ENCODE assay signal across 28 cellular contexts in the genomic region with DNA sequence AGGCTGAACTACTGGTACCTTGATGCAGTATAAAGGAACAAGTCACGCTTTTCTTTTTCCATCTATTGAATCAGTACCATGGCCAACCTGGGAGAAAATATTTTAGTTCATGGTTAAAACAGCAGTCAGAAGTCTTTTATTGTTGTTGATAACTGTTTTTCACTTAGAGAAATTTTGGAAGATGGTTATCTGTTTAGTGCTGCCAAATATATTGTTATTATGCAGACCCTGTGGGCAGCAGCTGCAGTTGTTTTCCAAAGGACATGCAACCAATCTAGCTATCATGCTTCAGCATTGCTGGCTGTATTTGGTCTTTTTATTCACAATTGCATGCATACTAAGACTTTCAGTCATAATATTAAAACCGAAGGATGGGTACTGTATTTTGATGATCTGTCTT.
"Had no signal": no experiment of that assay in that cellular context is flagged by ENCODE, and none has a peak within 500 bp of the region (broad histone marks: within the 10 kb centered on the region; RNA-seq: fewer than 3 reads in every experiment).

No MANE protein-coding gene starts in this region.

- H3K27me3 Mint-ChIP-seq: stimulated activated memory B cell treated with anti-CD40 and anti-IgM and Interleukin-4, amounts not matched to agents 10 μg/mL and 1 μg/mL and 100 μg/mL, for 72 hours; stimulated activated naive B cell treated with anti-CD40 and anti-IgM and Interleukin-4, amounts not matched to agents 10 μg/mL and 1 μg/mL and 100 μg/mL, for 72 hours; stimulated activated naive CD8-positive, alpha-beta T cell treated with anti-CD3 and anti-CD28 coated beads, Interleukin-15, amount 100 ng/mL, for 72 hours; stimulated activated naive CD8-positive, alpha-beta T cell treated with anti-CD3 and anti-CD28 coated beads, Interleukin-15, Interleukin-2, amounts not matched to agents 100 ng/mL and 50 ng/mL, for 24 hours; type B pancreatic cell had no signal

- H3K4me1 Mint-ChIP-seq: stimulated activated effector memory CD8-positive, alpha-beta T cell treated with anti-CD3 and anti-CD28 coated beads, Interleukin-12 subunit alpha, Interleukin-12 subunit beta, amount 100 ng/mL, for 72 hours; stimulated activated memory B cell treated with anti-CD40 and anti-IgM and Interleukin-4, amounts not matched to agents 10 μg/mL and 1 μg/mL and 100 μg/mL, for 72 hours; stimulated activated naive CD8-positive, alpha-beta T cell treated with anti-CD3 and anti-CD28 coated beads, Interleukin-15, amount 100 ng/mL, for 72 hours had no signal

- H3K27ac Mint-ChIP-seq: stimulated activated effector memory CD8-positive, alpha-beta T cell treated with anti-CD3 and anti-CD28 coated beads, Interleukin-12 subunit alpha, Interleukin-12 subunit beta, amount 100 ng/mL, for 72 hours; stimulated activated memory B cell treated with anti-CD40 and anti-IgM and Interleukin-4, amounts not matched to agents 10 μg/mL and 1 μg/mL and 100 μg/mL, for 72 hours; stimulated activated naive B cell treated with anti-CD40 and anti-IgM and Interleukin-4, amounts not matched to agents 10 μg/mL and 1 μg/mL and 100 μg/mL, for 72 hours; stimulated activated naive CD8-positive, alpha-beta T cell treated with anti-CD3 and anti-CD28 coated beads, Interleukin-15, amount 100 ng/mL, for 72 hours; stimulated activated naive CD8-positive, alpha-beta T cell treated with anti-CD3 and anti-CD28 coated beads, Interleukin-15, Interleukin-2, amounts not matched to agents 100 ng/mL and 50 ng/mL, for 24 hours; type B pancreatic cell had no signal

- H3K4me3 ChIP-seq: stomach, suprapubic skin, testis, thoracic aorta, thyroid gland, tibial artery, tibial nerve, transverse colon, upper lobe of left lung, upper lobe of right lung, uterus, vagina had no signal

- H3K9me3 ChIP-seq: testis, thyroid gland had no signal

- H3K27ac ChIP-seq: stomach, suprapubic skin, testis, thoracic aorta, thyroid gland, tibial artery, tibial nerve, transverse colon, upper lobe of left lung, upper lobe of right lung, uterus, vagina had no signal

- H3K27me3 ChIP-seq: stomach, suprapubic skin, testis, thyroid gland, tibial artery, tibial nerve, transverse colon, upper lobe of left lung, upper lobe of right lung, uterus, vagina had no signal

- DNase-seq: stimulated activated CD4-positive, alpha-beta T cell treated with anti-CD3 and anti-CD28 coated beads, Interleukin-2, amount 100 ng/mL, for 48 hours; stimulated activated CD4-positive, alpha-beta T cell treated with anti-CD3 and anti-CD28 coated beads, Interleukin-4, amount 100 ng/mL, for 1 hour; stimulated activated CD4-positive, alpha-beta T cell treated with anti-CD3 and anti-CD28 coated beads, Interleukin-4, amount 100 ng/mL, for 24 hours; stimulated activated CD4-positive, alpha-beta T cell treated with anti-CD3 and anti-CD28 coated beads, Interleukin-4, amount 100 ng/mL, for 4 hours; stimulated activated CD8-positive, alpha-beta memory T cell treated with anti-CD3 and anti-CD28 coated beads, Interleukin-4, amount 100 ng/mL, for 48 hours; stimulated activated naive B cell treated with anti-CD40 and anti-IgM and Interleukin-4, amounts not matched to agents 10 μg/mL and 1 μg/mL and 100 μg/mL, for 72 hours; stimulated activated naive CD4-positive, alpha-beta T cell; stimulated activated naive CD4-positive, alpha-beta T cell treated with Interleukin-2 at 50 U/mL for 16 hours; stimulated activated naive CD8-positive, alpha-beta T cell treated with anti-CD3 and anti-CD28 coated beads, Interleukin-15, amount 100 ng/mL, for 72 hours; stimulated activated naive CD8-positive, alpha-beta T cell treated with anti-CD3 and anti-CD28 coated beads, Interleukin-15, Interleukin-2, amounts not matched to agents 100 U/mL and 50 U/mL, for 24 hours; stomach; substantia nigra; testis; thyroid gland; tibial artery; transverse colon; trophoblast cell; upper lobe of left lung; upper lobe of right lung; uterus had no signal

- H3K4me3 Mint-ChIP-seq: stimulated activated effector memory CD8-positive, alpha-beta T cell treated with anti-CD3 and anti-CD28 coated beads, Interleukin-12 subunit alpha, Interleukin-12 subunit beta, amount 100 ng/mL, for 72 hours; stimulated activated memory B cell treated with anti-CD40 and anti-IgM and Interleukin-4, amounts not matched to agents 10 μg/mL and 1 μg/mL and 100 μg/mL, for 72 hours; stimulated activated naive B cell treated with anti-CD40 and anti-IgM and Interleukin-4, amounts not matched to agents 10 μg/mL and 1 μg/mL and 100 μg/mL, for 72 hours; stimulated activated naive CD8-positive, alpha-beta T cell treated with anti-CD3 and anti-CD28 coated beads, Interleukin-15, amount 100 ng/mL, for 72 hours; stimulated activated naive CD8-positive, alpha-beta T cell treated with anti-CD3 and anti-CD28 coated beads, Interleukin-15, Interleukin-2, amounts not matched to agents 100 ng/mL and 50 ng/mL, for 24 hours; type B pancreatic cell had no signal

- H3K4me1 ChIP-seq: stomach, suprapubic skin, testis, thyroid gland, tibial nerve, transverse colon, upper lobe of left lung, upper lobe of right lung, uterus, vagina had no signal

- H3K36me3 ChIP-seq: thoracic aorta, thyroid gland, transverse colon, upper lobe of left lung, upper lobe of right lung, uterus had no signal

- H3K36me3 Mint-ChIP-seq: stimulated activated effector memory CD8-positive, alpha-beta T cell treated with anti-CD3 and anti-CD28 coated beads, Interleukin-12 subunit alpha, Interleukin-12 subunit beta, amount 100 ng/mL, for 72 hours had no signal

- ATAC-seq: stimulated activated effector memory CD8-positive, alpha-beta T cell treated with anti-CD3 and anti-CD28 coated beads, Interleukin-12 subunit alpha, Interleukin-12 subunit beta, amount 100 ng/mL, for 72 hours; stimulated activated memory B cell treated with anti-CD40 and anti-IgM and Interleukin-4, amounts not matched to agents 10 μg/mL and 1 μg/mL and 100 μg/mL, for 72 hours; stimulated activated naive B cell treated with anti-CD40 and anti-IgM and Interleukin-4, amounts not matched to agents 10 μg/mL and 1 μg/mL and 100 μg/mL, for 72 hours; stimulated activated naive CD8-positive, alpha-beta T cell treated with anti-CD3 and anti-CD28 coated beads, Interleukin-15, amount 100 ng/mL, for 72 hours; stimulated activated naive CD8-positive, alpha-beta T cell treated with anti-CD3 and anti-CD28 coated beads, Interleukin-15, Interleukin-2, amounts not matched to agents 100 U/mL and 50 U/mL, for 24 hours; upper lobe of right lung had no signal
